In the genomic region with DNA sequence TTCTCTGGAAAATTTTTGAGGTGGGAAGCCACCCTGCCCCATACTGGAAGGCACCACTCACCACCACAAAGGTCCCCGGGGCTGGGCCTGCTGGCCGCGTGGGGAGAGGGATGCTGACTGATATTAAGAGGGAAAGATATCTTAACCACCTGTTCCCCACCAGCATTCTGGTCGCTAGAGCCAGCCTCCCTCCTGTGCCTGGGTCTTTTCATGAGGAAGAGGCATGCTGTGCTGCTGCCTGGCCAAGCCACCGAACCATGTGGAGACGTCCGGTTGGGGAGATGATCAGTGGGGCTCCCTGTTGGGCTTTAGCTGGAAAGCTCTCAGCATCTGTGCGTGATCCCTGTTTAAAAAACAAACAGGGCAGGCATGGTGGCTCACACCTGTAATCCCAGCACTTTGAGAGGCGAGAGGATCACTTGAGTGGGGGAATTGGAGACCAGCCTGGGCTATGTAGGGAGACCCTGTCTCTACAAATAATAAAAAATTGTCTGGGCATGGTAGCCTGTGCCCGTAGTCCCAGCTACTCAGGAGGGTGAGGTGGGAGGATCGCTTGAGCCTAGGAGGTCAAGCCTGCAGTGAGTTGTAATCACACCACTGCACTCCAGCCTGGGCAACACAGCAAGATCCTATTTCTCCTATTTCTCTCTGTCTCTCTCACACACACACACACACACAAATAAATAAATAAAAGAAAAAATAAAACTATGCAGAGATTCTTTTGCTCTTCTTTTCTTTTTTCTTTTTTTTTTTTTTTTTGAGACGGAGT, we compare ENCODE assay signal across 8 cellular contexts. TPM values are rescaled to one million over a fixed set of nuclear protein-coding genes. Genes with fewer than 3 reads are reported as not detected.
DNase-seq lines count a peak whose midpoint lies in the region; ATAC-seq and TF ChIP-seq lines count a peak whose summit lies in the region.

No MANE protein-coding gene starts in this region.

- TF ChIP-seq CTCF in HFF-Myc (IDR thresholded peaks at IDR 0.05; ENCODE audit: low read depth, low read length, missing control alignments) (no peak), nephron progenitor cell (IDR thresholded peaks at IDR 0.05) (no peak)

- ATAC-seq in aorta (ENCODE audit: low FRiP score) (no peak), GM21526 (IDR thresholded peaks at IDR 0.05; ENCODE audit: low FRiP score, unreplicated experiment) (no peak)

- TF ChIP-seq POLR2A in erythroblast (IDR thresholded peaks at IDR 0.05; ENCODE audit: low read length): no peak

- H3K9me3 Mint-ChIP-seq in nephron progenitor cell: no peaks in the 10 kb centered on the region

- no peaks in the 10 kb centered on the region for H3K4me1 ChIP-seq in aorta (ENCODE audit: control insufficient read depth in 1 of 2, insufficient read depth in 2 of 2, low read length in 2 of 2)

- WGBS in aorta, 2 donors: 30 to 31% methylated on average over 12 of the region's 12 CpGs

- no peaks in the 10 kb centered on the region for H3K9me3 ChIP-seq in aorta (ENCODE audit: control insufficient read depth, low read length)

- no peaks in the 10 kb centered on the region for H3K27me3 ChIP-seq in aorta (ENCODE audit: control insufficient read depth in 1 of 2, insufficient read depth in 2 of 2, low read length in 1 of 2)

- H3K4me1 Mint-ChIP-seq in nephron progenitor cell: peaks cover 29% of the 10 kb centered on the region

- H3K27ac Mint-ChIP-seq in nephron progenitor cell: peak overlapping the region; percentile 100

- peaks cover 12% of the 10 kb centered on the region for H3K36me3 Mint-ChIP-seq in nephron progenitor cell (ENCODE audit: low read depth)

- peak overlapping the region; percentile 98 for H3K4me3 Mint-ChIP-seq in nephron progenitor cell

- H3K27me3 Mint-ChIP-seq in nephron progenitor cell (ENCODE audit: low read depth, poor library complexity): peaks cover 9% of the 10 kb centered on the region

- intact Hi-C loops in aorta (cut with DNase I): loop anchor here in 1 of 2 donors (5.0 kb wide), 2 partner anchors 94 to 116 kb away; no protein-coding TSS in a partner anchor

- no peaks in the 10 kb centered on the region for H3K36me3 ChIP-seq in aorta (ENCODE audit: control insufficient read depth in 1 of 2, insufficient read depth in 2 of 2, low read length in 1 of 2)

- peak overlapping the region in 1 of 2 donors; percentile 35 for H3K27ac ChIP-seq in aorta (ENCODE audit: low read depth in 1 of 2, low read length in 2 of 2)

- peak; percentile 38 for DNase-seq in AG08395 (ENCODE audit: low spot score)
- DNase-seq in HFF-Myc (ENCODE audit: extremely low read depth, low read depth): no peak
- DNase-seq in activated CD4-positive, alpha-beta T cell treated with anti-CD3 and anti-CD28 coated beads, Interleukin-2, amount 50 U/mL, for 1 hour: peak; percentile 10
- peak; percentile 61 to 62 for DNase-seq in erythroblast (lab: John Stamatoyannopoulos, UW)
- DNase-seq in nephron progenitor cell: peak; percentile 18
- no peak for DNase-seq in aorta
- DNase-seq in NOMO-1 (lab: John Stamatoyannopoulos, UW; ENCODE audit: unreplicated experiment in 2 of 2): no peak

- H3K4me3 ChIP-seq in HFF-Myc (replicated peaks; ENCODE audit: low read depth, low read length) (peak overlapping the region; percentile 82), aorta (ENCODE audit: low read length in 2 of 2) (peak overlapping the region; percentile 21 to 65)

RNA-seq across cellular contexts. Expression of a gene that starts 1.0 kb away (rescaled TPM):
- 10 to 100 TPM; 22.9 to 26.7 TPM for total RNA-seq in aorta
- 10 to 100 TPM in 1 of 2 donors, 1 to 10 TPM in 1; 9.0 to 20.3 TPM for polyA plus RNA-seq in aorta

RNA-seq across cellular contexts. Expression of a gene that starts 1.2 kb away (rescaled TPM):
- 1 to 10 TPM; 6.5 to 6.7 TPM for total RNA-seq in aorta
- 10 to 100 TPM; 13.5 to 14.4 TPM for polyA plus RNA-seq in aorta

Comparison
In these comparisons a context has a peak if more than half of its experiments do, and no peak if none do; other contexts are left out.
1. DNase-seq: peak in AG08395 (single experiment), activated CD4-positive, alpha-beta T cell treated with anti-CD3 and anti-CD28 coated beads, Interleukin-2, amount 50 U/mL, for 1 hour (single experiment), erythroblast (2 of 2) and nephron progenitor cell (single experiment); none in HFF-Myc (single experiment), aorta (0 of 2) and NOMO-1 (0 of 2).